Comparison of ENCODE assay signal across 24 cellular contexts in the genomic region with DNA sequence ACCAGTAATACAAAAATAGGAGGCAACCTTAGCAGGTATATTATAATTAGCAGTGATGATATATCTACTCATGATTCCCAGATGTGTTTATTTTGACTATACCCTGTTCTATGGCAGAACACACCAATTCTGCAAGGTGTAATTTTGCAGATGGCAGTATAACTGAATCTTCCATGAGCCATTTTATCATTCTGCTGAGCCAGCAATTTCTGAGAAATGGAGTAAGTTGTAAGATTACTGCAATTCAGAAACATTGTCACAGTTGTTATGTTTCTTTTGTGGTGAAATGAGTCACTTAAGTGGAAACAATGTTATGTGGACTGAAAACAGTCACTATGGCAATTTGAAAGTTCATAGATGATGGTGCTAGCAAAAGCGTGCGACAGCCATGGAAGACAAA.
"Had no signal": no experiment of that assay in that cellular context is flagged by ENCODE, and none has a peak within 500 bp of the region (broad histone marks: within the 10 kb centered on the region; RNA-seq: fewer than 3 reads in every experiment).

No MANE protein-coding gene starts in this region.

- H3K27ac ChIP-seq: ascending aorta had no signal

- FAIRE-seq: RCC 7860 had no signal

- H3K36me3 Mint-ChIP-seq: activated CD8-positive, alpha-beta memory T cell treated with anti-CD3 and anti-CD28 coated beads, Interleukin-2, amount 10 ng/mL, durations not matched to agents 7 days and 5 days; activated naive CD4-positive, alpha-beta T cell treated with anti-CD3 and anti-CD28 coated beads, Interleukin-2, amount 50 U/mL, for 72 hours; brain had no signal

- H3K27ac Mint-ChIP-seq: activated B cell treated with CpG ODN at 0.5 μM for 24 hours; activated CD4-positive, alpha-beta T cell treated with anti-CD3 and anti-CD28 coated beads, Interleukin-2, amount 10 ng/mL, durations not matched to agents 24 days and 14 days; activated CD8-positive, alpha-beta memory T cell treated with anti-CD3 and anti-CD28 coated beads, Interleukin-2, amount 10 ng/mL, durations not matched to agents 7 days and 5 days; activated naive CD4-positive, alpha-beta T cell treated with anti-CD3 and anti-CD28 coated beads, Interleukin-2, amount 50 U/mL, for 72 hours; activated naive CD8-positive, alpha-beta T cell treated with anti-CD3 and anti-CD28 coated beads, Interleukin-2, amount 50 U/mL, for 24 hours; activated T-cell treated with anti-CD3 and anti-CD28 coated beads, Interleukin-2, amount 50 U/mL, for 24 hours; brain; T-helper 1 cell treated with Interleukin-12 subunit alpha and Interleukin-12 subunit beta and Interleukin-4 antibody, amounts not matched to agents 30 μg/mL and 1 μg/mL, for 36 hours had no signal

- H3K9me3 ChIP-seq: ascending aorta had no signal

- H3K27me3 Mint-ChIP-seq: activated B cell treated with CpG ODN at 0.5 μM for 24 hours; activated CD4-positive, alpha-beta T cell treated with anti-CD3 and anti-CD28 coated beads, Interleukin-2, amount 10 ng/mL, durations not matched to agents 24 days and 14 days; activated CD8-positive, alpha-beta memory T cell treated with anti-CD3 and anti-CD28 coated beads, Interleukin-2, amount 10 ng/mL, durations not matched to agents 7 days and 5 days; activated T-cell treated with anti-CD3 and anti-CD28 coated beads, Interleukin-2, amount 50 U/mL, for 24 hours; central memory CD8-positive, alpha-beta T cell had no signal

- H3K4me3 Mint-ChIP-seq: activated B cell treated with CpG ODN at 0.5 μM for 24 hours; activated CD4-positive, alpha-beta T cell treated with anti-CD3 and anti-CD28 coated beads, Interleukin-2, amount 10 ng/mL, durations not matched to agents 24 days and 14 days; activated CD8-positive, alpha-beta memory T cell treated with anti-CD3 and anti-CD28 coated beads, Interleukin-2, amount 10 ng/mL, durations not matched to agents 7 days and 5 days; activated naive CD8-positive, alpha-beta T cell treated with anti-CD3 and anti-CD28 coated beads, Interleukin-2, amount 50 U/mL, for 24 hours; activated T-cell treated with anti-CD3 and anti-CD28 coated beads, Interleukin-2, amount 50 U/mL, for 24 hours; brain; central memory CD8-positive, alpha-beta T cell; T-helper 1 cell treated with Interleukin-12 subunit alpha and Interleukin-12 subunit beta and Interleukin-4 antibody, amounts not matched to agents 30 μg/mL and 1 μg/mL, for 36 hours had no signal

- H3K4me1 Mint-ChIP-seq: activated B cell treated with CpG ODN at 0.5 μM for 24 hours; activated CD4-positive, alpha-beta T cell treated with anti-CD3 and anti-CD28 coated beads, Interleukin-2, amount 10 ng/mL, durations not matched to agents 24 days and 14 days; activated CD8-positive, alpha-beta memory T cell treated with anti-CD3 and anti-CD28 coated beads, Interleukin-2, amount 10 ng/mL, durations not matched to agents 7 days and 5 days; activated naive CD8-positive, alpha-beta T cell treated with anti-CD3 and anti-CD28 coated beads, Interleukin-2, amount 50 U/mL, for 24 hours; brain; central memory CD8-positive, alpha-beta T cell had no signal

- ATAC-seq: activated CD8-positive, alpha-beta memory T cell treated with anti-CD3 and anti-CD28 coated beads, Interleukin-2, amount 10 ng/mL, durations not matched to agents 7 days and 5 days; activated naive CD8-positive, alpha-beta T cell treated with anti-CD3 and anti-CD28 coated beads, Interleukin-2, amount 50 U/mL, for 24 hours; PC-3 had no signal

- H3K36me3 ChIP-seq: ascending aorta had no signal

- H3K9me3 Mint-ChIP-seq: activated B cell treated with CpG ODN at 0.5 μM for 24 hours; activated CD4-positive, alpha-beta T cell treated with anti-CD3 and anti-CD28 coated beads, Interleukin-2, amount 10 ng/mL, durations not matched to agents 24 days and 14 days had no signal

- H3K27me3 ChIP-seq: ascending aorta had no signal

- DNase-seq: activated B cell treated with CpG ODN at 0.5 μM for 24 hours; activated CD4-positive, alpha-beta T cell treated with anti-CD3 and anti-CD28 coated beads for 1 hour; activated CD4-positive, alpha-beta T cell treated with anti-CD3 and anti-CD28 coated beads, Interleukin-2, amount 10 ng/mL, durations not matched to agents 24 days and 14 days; activated CD4-positive, alpha-beta T cell treated with anti-CD3 and anti-CD28 coated beads, Interleukin-2, amount 50 U/mL, for 48 hours; activated CD8-positive, alpha-beta memory T cell treated with anti-CD3 and anti-CD28 coated beads, Interleukin-2, amount 10 ng/mL, durations not matched to agents 7 days and 5 days; activated effector memory CD4-positive, alpha-beta T cell treated with anti-CD3 and anti-CD28 coated beads, Interleukin-2, amount 50 U/mL, for 16 hours; activated naive CD4-positive, alpha-beta T cell treated with Interleukin-2 at 50 U/mL for 16 hours; activated naive CD8-positive, alpha-beta T cell treated with anti-CD3 and anti-CD28 coated beads, Interleukin-2, amount 50 U/mL, for 24 hours; activated T-cell treated with anti-CD3 and anti-CD28 coated beads, Interleukin-2, amount 50 U/mL, for 24 hours; amniotic stem cell; MM.1S; NCI-H1105; NCI-H1436; NCI-H1694 treated with DMSO at 0.1 percent for 48 hours; NCI-H2029 treated with DMSO at 0.1 percent for 48 hours; NCI-H510A treated with DMSO at 0.1 percent for 48 hours; PC-3; SHP77 treated with DMSO at 0.1 percent for 48 hours had no signal

- H3K4me1 ChIP-seq: ascending aorta had no signal

- H3K4me3 ChIP-seq: ascending aorta had no signal
